In the genomic region with DNA sequence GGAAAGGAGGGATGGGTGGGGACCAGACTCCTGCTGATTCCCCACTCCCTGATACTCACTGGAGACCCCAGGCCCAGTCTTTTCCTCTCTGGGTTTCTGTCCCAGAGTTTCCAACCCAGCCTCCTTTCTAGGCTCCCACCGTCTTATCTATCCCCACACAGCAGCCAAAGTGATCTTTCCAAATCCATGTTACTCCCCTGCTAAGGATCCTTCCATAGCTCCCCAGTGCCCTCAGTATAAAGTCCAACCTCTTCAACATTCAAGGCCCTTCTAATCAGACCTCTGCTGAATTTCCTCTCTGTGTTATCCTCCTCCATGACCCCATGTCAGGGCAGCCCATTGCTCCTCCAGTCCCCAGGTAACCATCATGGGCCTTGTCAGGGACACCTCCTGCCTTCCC, we compare ENCODE assay signal across 16 cellular contexts. TPM values are rescaled to one million over a fixed set of nuclear protein-coding genes. Genes with fewer than 3 reads are reported as not detected.
A peak's percentile ranks its signal among the peaks of the same experiment; 100 is the strongest.
DNase-seq lines count a peak whose midpoint lies in the region; ATAC-seq and TF ChIP-seq lines count a peak whose summit lies in the region.
"Had no signal": no experiment of that assay in that cellular context is flagged by ENCODE, and none has a peak within 500 bp of the region (broad histone marks: within the 10 kb centered on the region; RNA-seq: fewer than 3 reads in every experiment).

No MANE protein-coding gene starts in this region.

- peaks cover 55% of the 10 kb centered on the region for H3K4me1 ChIP-seq in BLaER1
- peaks cover 4% of the 10 kb centered on the region; the same call in 1 of the 2 replicates for H3K4me1 ChIP-seq in Caco-2
- peaks cover 0 to 6% of the 10 kb centered on the region in 2 donors for H3K4me1 ChIP-seq in breast epithelium
- H3K4me1 ChIP-seq: foreskin keratinocyte had no signal

- peaks cover 31% of the 10 kb centered on the region for H4K20me1 ChIP-seq in BLaER1

- H3K4me1 Mint-ChIP-seq in Caco-2 (ENCODE audit: low read depth, unreplicated experiment) = peaks cover 24% of the 10 kb centered on the region
- H3K4me1 Mint-ChIP-seq in activated naive CD8-positive, alpha-beta T cell treated with anti-CD3 and anti-CD28 coated beads for 36 hours = peaks cover 54% of the 10 kb centered on the region
- peaks cover 30% of the 10 kb centered on the region for H3K4me1 Mint-ChIP-seq in nephron progenitor cell

- H3K36me3 Mint-ChIP-seq in Caco-2 (ENCODE audit: insufficient read depth, unreplicated experiment) (peaks cover 11% of the 10 kb centered on the region), nephron progenitor cell (ENCODE audit: low read depth) (no peaks in the 10 kb centered on the region)
- peaks cover 31% of the 10 kb centered on the region for H3K36me3 Mint-ChIP-seq in activated naive CD8-positive, alpha-beta T cell treated with anti-CD3 and anti-CD28 coated beads for 36 hours

- DNase-seq in Caco-2 (no peak), nephron progenitor cell (no peak), SW 1271 (lab: John Stamatoyannopoulos, UW) (no peak), NCI-H748 (lab: John Stamatoyannopoulos, UW; ENCODE audit: unreplicated experiment) (no peak), breast epithelium (ENCODE audit: low spot score in 2 of 2) (no peak)
- no peak for DNase-seq in activated naive CD8-positive, alpha-beta T cell treated with anti-CD3 and anti-CD28 coated beads for 36 hours
- DNase-seq: activated CD8-positive, alpha-beta memory T cell treated with anti-CD3 and anti-CD28 coated beads, Interleukin-2, amount 50 U/mL, for 48 hours; effector CD4-positive, alpha-beta T cell; foreskin keratinocyte; GOT3; NCI-H2081 treated with DMSO at 0.1 percent for 48 hours; SHP77; stomach had no signal

- H3K27ac Mint-ChIP-seq in Caco-2 (ENCODE audit: unreplicated experiment) = no peak overlapping the region
- H3K27ac Mint-ChIP-seq in activated naive CD8-positive, alpha-beta T cell treated with anti-CD3 and anti-CD28 coated beads for 36 hours = peak overlapping the region; percentile 97
- no peak overlapping the region for H3K27ac Mint-ChIP-seq in nephron progenitor cell

- CTCF ChIA-PET in Caco-2 (lab: Charles Lee) = interaction anchor here (1.4 kb wide), 1 partner anchor 9 kb away, joined by 6 read pairs; the partner anchor contains the start of gene B9D2

- TF ChIP-seq CTCF in Caco-2 (IDR thresholded peaks at IDR 0.05; ENCODE audit: insufficient read depth in 1 of 2, low read depth in 1 of 2, low read length in 1 of 2, severe bottlenecking in 1 of 2, unreplicated experiment in 1 of 2) = no peak
- no peak for TF ChIP-seq CTCF in nephron progenitor cell (IDR thresholded peaks at IDR 0.05)
- TF ChIP-seq CTCF in breast epithelium (IDR thresholded peaks at IDR 0.05) = no peak

- H3K27me3 ChIP-seq in BLaER1 (no peaks in the 10 kb centered on the region), Caco-2 (replicated peaks; ENCODE audit: control insufficient read depth, insufficient read depth, low read length) (no peaks in the 10 kb centered on the region; the same call in 1 of the 2 replicates), breast epithelium (no peaks in the 10 kb centered on the region)
- H3K27me3 ChIP-seq: foreskin keratinocyte had no signal

- H3K27me3 Mint-ChIP-seq in Caco-2 (ENCODE audit: insufficient read depth, unreplicated experiment) (peaks cover 11% of the 10 kb centered on the region), nephron progenitor cell (ENCODE audit: low read depth, poor library complexity) (peaks cover 7% of the 10 kb centered on the region)
- no peaks in the 10 kb centered on the region for H3K27me3 Mint-ChIP-seq in activated naive CD8-positive, alpha-beta T cell treated with anti-CD3 and anti-CD28 coated beads for 36 hours

- no peaks in the 10 kb centered on the region for H3K9me3 ChIP-seq in BLaER1
- H3K9me3 ChIP-seq in Caco-2 = no peaks in the 10 kb centered on the region
- H3K9me3 ChIP-seq in breast epithelium = no peaks in the 10 kb centered on the region
- H3K9me3 ChIP-seq: stomach had no signal

- no peak for TF ChIP-seq POLR2A in breast epithelium (IDR thresholded peaks at IDR 0.05)

- H3K27ac ChIP-seq in BLaER1 (peak overlapping the region; percentile 72), breast epithelium (peak overlapping the region in 1 of 2 donors; percentile 92)
- H3K27ac ChIP-seq: foreskin keratinocyte had no signal

- no TSS peak for BruUV-seq in Caco-2 (replicated peaks; lab: Mats Ljungman, UMichigan)

- H3K9me3 Mint-ChIP-seq in Caco-2 (ENCODE audit: unreplicated experiment) (no peaks in the 10 kb centered on the region), nephron progenitor cell (no peaks in the 10 kb centered on the region)
- H3K9me3 Mint-ChIP-seq in activated naive CD8-positive, alpha-beta T cell treated with anti-CD3 and anti-CD28 coated beads for 36 hours = no peaks in the 10 kb centered on the region

- intact Hi-C loops in Caco-2 (cut with micrococcal nuclease; ENCODE audit: unreplicated experiment) = no loop called here
- intact Hi-C loops in breast epithelium (cut with DNase I; ENCODE audit: low total_unique reads) = no loop called here

- POLR2A ChIA-PET in Caco-2 (lab: Charles Lee) = interaction anchor here (1.2 kb wide), 1 partner anchor 8 kb away, joined by 3 read pairs; no protein-coding TSS in a partner anchor

- H3K4me3 Mint-ChIP-seq in Caco-2 (ENCODE audit: unreplicated experiment) (peak overlapping the region; percentile 53), nephron progenitor cell (peak overlapping the region; percentile 71)
- H3K4me3 Mint-ChIP-seq in activated naive CD8-positive, alpha-beta T cell treated with anti-CD3 and anti-CD28 coated beads for 36 hours = peak overlapping the region; percentile 75

- no peak for ATAC-seq in GM21423 (IDR thresholded peaks at IDR 0.05; ENCODE audit: unreplicated experiment)
- ATAC-seq: foreskin keratinocyte, sciatic nerve had no signal

- no peak overlapping the region for H3K4me3 ChIP-seq in BLaER1
- H3K4me3 ChIP-seq in Caco-2 (ENCODE audit: low read depth, low read length) = no peak overlapping the region
- no peak overlapping the region for H3K4me3 ChIP-seq in breast epithelium

- peak overlapping the region; percentile 84; the same call in 1 of the 2 replicates for H3K9ac ChIP-seq in BLaER1

- H3K36me3 ChIP-seq in BLaER1 (no peaks in the 10 kb centered on the region), Caco-2 (ENCODE audit: control insufficient read depth, insufficient read depth, low read length) (no peaks in the 10 kb centered on the region), breast epithelium (no peaks in the 10 kb centered on the region)
- H3K36me3 ChIP-seq: stomach had no signal

- H3K4me2 ChIP-seq in BLaER1 = peak overlapping the region; percentile 98

RNA-seq across cellular contexts. Expression of gene TGFB1, which starts 1.3 kb away (rescaled TPM):
- total RNA-seq in Caco-2 (2022) = 15.0 and 15.3 TPM in 2 replicates
- 100 to 1,000 TPM; 152 to 154 TPM for total RNA-seq in activated naive CD8-positive, alpha-beta T cell treated with anti-CD3 and anti-CD28 coated beads for 36 hours
- total RNA-seq in breast epithelium = 10 to 100 TPM; 12.0 to 21.4 (median 13.4) TPM

RNA-seq across cellular contexts. Expression of gene B9D2, which starts 8.9 kb away (rescaled TPM):
- 3.6 and 4.0 TPM in 2 replicates for total RNA-seq in Caco-2 (2022)
- 1 to 10 TPM; 6.4 to 8.1 TPM for total RNA-seq in activated naive CD8-positive, alpha-beta T cell treated with anti-CD3 and anti-CD28 coated beads for 36 hours
- 1 to 10 TPM; 4.0 to 7.3 (median 4.3) TPM for total RNA-seq in breast epithelium

RNA-seq across cellular contexts. Expression of gene TMEM91, which starts 21.3 kb away (rescaled TPM):
- total RNA-seq in Caco-2 (2022) (1.4 and 2.2 TPM in 2 replicates), breast epithelium (10 to 100 TPM; 15.7 to 29.2 (median 17.0) TPM)
- 1 to 10 TPM; 4.0 to 4.5 TPM for total RNA-seq in activated naive CD8-positive, alpha-beta T cell treated with anti-CD3 and anti-CD28 coated beads for 36 hours

RNA-seq across cellular contexts. Expression of gene EXOSC5, which starts 42.1 kb away (rescaled TPM):
- total RNA-seq in Caco-2 (2022) (36.6 and 37.3 TPM in 2 replicates), breast epithelium (10 to 100 TPM; 18.2 to 20.6 (median 18.7) TPM)
- total RNA-seq in activated naive CD8-positive, alpha-beta T cell treated with anti-CD3 and anti-CD28 coated beads for 36 hours = 10 to 100 TPM; 43.5 to 44.6 TPM

RNA-seq across cellular contexts. Expression of gene BCKDHA, which starts 42.6 kb away (rescaled TPM):
- total RNA-seq in Caco-2 (2022) = 9.4 and 19.4 TPM in 2 replicates
- 10 to 100 TPM; 21.3 to 28.0 TPM for total RNA-seq in activated naive CD8-positive, alpha-beta T cell treated with anti-CD3 and anti-CD28 coated beads for 36 hours
- total RNA-seq in breast epithelium = 10 to 100 TPM; 40.3 to 54.6 (median 53.1) TPM
